Comparison of ENCODE assay signal across 25 cellular contexts in genomic region chr11:125929445-125930075, GRCh38. TPM values are rescaled to one million over a fixed set of nuclear protein-coding genes. Genes with fewer than 3 reads are reported as not detected.
"Had no signal": no experiment of that assay in that cellular context is flagged by ENCODE, and none has a peak within 500 bp of the region (broad histone marks: within the 10 kb centered on the region; RNA-seq: fewer than 3 reads in every experiment).

No MANE protein-coding gene starts in this region.

- H3K4me3 Mint-ChIP-seq: activated B cell treated with CpG ODN at 0.5 μM for 24 hours; activated CD8-positive, alpha-beta T cell treated with anti-CD3 and anti-CD28 coated beads for 36 hours; activated naive CD8-positive, alpha-beta T cell; activated T-cell treated with anti-CD3 and anti-CD28 coated beads, Interleukin-2, amount 50 U/mL, for 72 hours; brain; central memory CD8-positive, alpha-beta T cell; memory B cell; natural killer cell treated with Interleukin-12 subunit alpha and Interleukin-12 subunit beta and Interleukin-15 and Interleukin-18, amount 100 ng/mL, for 72 hours had no signal

- ATAC-seq: activated CD8-positive, alpha-beta T cell treated with anti-CD3 and anti-CD28 coated beads for 36 hours; activated T-cell treated with anti-CD3 and anti-CD28 coated beads, Interleukin-2, amount 50 U/mL, for 72 hours; natural killer cell treated with Interleukin-12 subunit alpha and Interleukin-12 subunit beta and Interleukin-15 and Interleukin-18, amount 100 ng/mL, for 72 hours had no signal

- H3K4me1 ChIP-seq: esophagus squamous epithelium, left ventricle myocardium inferior, vagina had no signal

- H3K9me3 ChIP-seq: esophagus squamous epithelium, left ventricle myocardium inferior, thyroid gland, vagina had no signal

- H3K4me3 ChIP-seq: esophagus squamous epithelium, left ventricle myocardium inferior, thyroid gland, vagina had no signal

- H3K9me3 Mint-ChIP-seq: activated B cell treated with CpG ODN at 0.5 μM for 24 hours; activated CD8-positive, alpha-beta T cell treated with anti-CD3 and anti-CD28 coated beads for 36 hours; activated T-cell treated with anti-CD3 and anti-CD28 coated beads, Interleukin-2, amount 50 U/mL, for 72 hours; central memory CD8-positive, alpha-beta T cell; memory B cell; natural killer cell treated with Interleukin-12 subunit alpha and Interleukin-12 subunit beta and Interleukin-15 and Interleukin-18, amount 100 ng/mL, for 72 hours had no signal

- DNase-seq: activated B cell treated with CpG ODN at 0.5 μM for 24 hours; activated CD4-positive, alpha-beta T cell treated with anti-CD3 and anti-CD28 coated beads for 48 hours; activated CD8-positive, alpha-beta memory T cell treated with anti-CD3 and anti-CD28 coated beads, Interleukin-2, amount 50 U/mL, for 4 hours; activated CD8-positive, alpha-beta T cell treated with anti-CD3 and anti-CD28 coated beads for 36 hours; activated gamma-delta T cell; activated T-cell treated with anti-CD3 and anti-CD28 coated beads, Interleukin-2, amount 50 U/mL, for 72 hours; cortex of kidney; effector CD4-positive, alpha-beta T cell; esophagus squamous epithelium; glutamatergic neuron; left ventricle myocardium inferior; occipital lobe; stimulated activated CD4-positive, alpha-beta T cell treated with anti-CD3 and anti-CD28 coated beads, Interleukin-12 subunit alpha, Interleukin-12 subunit beta, amount 100 ng/mL, for 4 hours; stimulated activated CD4-positive, alpha-beta T cell treated with anti-CD3 and anti-CD28 coated beads, Interleukin-2, amount 100 ng/mL, for 24 hours; thyroid gland had no signal

- H3K27ac ChIP-seq: esophagus squamous epithelium, left ventricle myocardium inferior, thyroid gland, vagina had no signal

- H3K4me1 Mint-ChIP-seq: activated B cell treated with CpG ODN at 0.5 μM for 24 hours; central memory CD8-positive, alpha-beta T cell; memory B cell had no signal

- H3K27me3 ChIP-seq: thyroid gland, vagina had no signal

- H3K36me3 ChIP-seq: esophagus squamous epithelium, left ventricle myocardium inferior, thyroid gland, vagina had no signal

- H3K36me3 Mint-ChIP-seq: activated naive CD8-positive, alpha-beta T cell; brain; memory B cell; natural killer cell treated with Interleukin-12 subunit alpha and Interleukin-12 subunit beta and Interleukin-15 and Interleukin-18, amount 100 ng/mL, for 72 hours had no signal

- H3K27ac Mint-ChIP-seq: activated B cell treated with CpG ODN at 0.5 μM for 24 hours; activated CD8-positive, alpha-beta T cell treated with anti-CD3 and anti-CD28 coated beads for 36 hours; activated naive CD8-positive, alpha-beta T cell; activated T-cell treated with anti-CD3 and anti-CD28 coated beads, Interleukin-2, amount 50 U/mL, for 72 hours; brain; memory B cell; natural killer cell treated with Interleukin-12 subunit alpha and Interleukin-12 subunit beta and Interleukin-15 and Interleukin-18, amount 100 ng/mL, for 72 hours had no signal

RNA-seq across cellular contexts. Expression of gene VSIG10L2, which starts 16.3 kb away (rescaled TPM):
- total RNA-seq: activated B cell treated with CpG ODN at 0.5 μM for 24 hours; activated CD8-positive, alpha-beta T cell treated with anti-CD3 and anti-CD28 coated beads for 36 hours; activated T-cell treated with anti-CD3 and anti-CD28 coated beads, Interleukin-2, amount 50 U/mL, for 72 hours; fibroblast of villous mesenchyme; kidney epithelial cell; natural killer cell treated with Interleukin-12 subunit alpha and Interleukin-12 subunit beta and Interleukin-15 and Interleukin-18, amount 100 ng/mL, for 72 hours; occipital lobe; pulmonary artery endothelial cell; T-helper 2 cell treated with Interferon-gamma antibody and Interleukin-4, amounts not matched to agents 100 ng/mL and 5 ng/mL, for 36 hours; thyroid gland had no signal

RNA-seq across cellular contexts. Expression of gene DDX25, which starts 25.3 kb away (rescaled TPM):
- total RNA-seq: activated B cell treated with CpG ODN at 0.5 μM for 24 hours; fibroblast of villous mesenchyme; natural killer cell treated with Interleukin-12 subunit alpha and Interleukin-12 subunit beta and Interleukin-15 and Interleukin-18, amount 100 ng/mL, for 72 hours; pulmonary artery endothelial cell; T-helper 2 cell treated with Interferon-gamma antibody and Interleukin-4, amounts not matched to agents 100 ng/mL and 5 ng/mL, for 36 hours; vagina had no signal
